ENCODE assay signal across 7 cellular contexts in the genomic region with DNA sequence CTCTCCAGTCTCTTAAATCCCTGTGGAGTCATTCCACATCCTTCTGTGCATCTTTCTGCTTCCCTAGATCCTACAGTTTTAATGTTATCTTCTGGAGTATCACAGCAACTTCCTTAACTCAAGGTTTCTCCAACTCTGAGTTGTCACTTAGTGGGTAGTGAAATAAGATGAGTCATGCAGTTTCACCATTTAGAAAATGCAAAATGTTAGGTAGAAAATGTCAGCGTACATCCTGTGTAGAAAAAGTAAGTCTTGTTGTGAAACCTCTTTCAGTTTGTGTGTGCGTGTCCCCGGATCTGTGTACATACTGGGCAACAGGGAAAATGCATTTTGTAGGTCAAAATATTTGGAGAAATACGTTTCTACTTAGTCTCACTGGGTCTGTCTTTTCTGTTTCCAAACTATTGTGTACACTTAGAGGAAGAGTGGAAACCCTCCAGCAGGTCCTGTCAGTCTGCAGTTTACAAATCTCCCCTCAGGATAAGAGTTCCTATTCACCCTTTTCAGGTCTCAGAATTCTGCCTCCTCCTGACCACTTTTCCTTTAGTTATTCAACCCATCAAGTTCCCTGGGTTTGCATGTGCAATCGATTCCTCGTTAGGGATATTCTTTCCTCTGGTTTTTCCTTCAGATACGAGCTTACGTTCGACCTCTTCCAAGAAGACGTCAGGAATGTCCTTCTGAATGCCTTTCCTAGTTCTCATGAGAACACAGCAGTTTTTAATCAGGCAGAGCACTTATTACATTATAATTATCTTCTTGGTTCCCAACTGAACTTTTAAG.
DNase-seq lines count a peak whose midpoint lies in the region; ATAC-seq, FAIRE-seq and TF ChIP-seq lines count a peak whose summit lies in the region.

No MANE protein-coding gene starts in this region.

- peak; percentile 84 for ATAC-seq in GM21786 (IDR thresholded peaks at IDR 0.05; ENCODE audit: unreplicated experiment)

- DNase-seq in GM12891 (ENCODE audit: insufficient read length, low spot score) (no peak), foreskin melanocyte (peak; percentile 92), pons (ENCODE audit: low spot score) (peak; percentile 77), NCI-H2029 treated with DMSO at 0.1 percent for 48 hours (lab: John Stamatoyannopoulos, UW) (no peak)
- no peak for DNase-seq in Jurkat, Clone E6-1 (ENCODE audit: low read depth, low spot score)

- TF ChIP-seq POLR2A in GM12891 (IDR thresholded peaks at IDR 0.05; ENCODE audit: low read depth, low read length): 0 out of 2 replicates have a peak, but pooled peaks have one; percentile 30

- TF ChIP-seq CTCF in WI38 (IDR thresholded peaks at IDR 0.05; ENCODE audit: low read depth, low read length): no peak

- peak overlapping the region; percentile 13 for H3K4me3 ChIP-seq in Jurkat, Clone E6-1 (ENCODE audit: low read length)
- H3K4me3 ChIP-seq in WI38 (ENCODE audit: low read depth, low read length): peak overlapping the region; percentile 64

- peak; percentile 80 for FAIRE-seq in GM12891 (lab: Jason Lieb, UNC)

TF ChIP-seq in GM12891, 5 proteins besides CTCF, POLR2A, EP300 and RAD21:
- peak; percentile 39; the same call in 1 of the 2 replicates for TF ChIP-seq TAF1 (IDR thresholded peaks at IDR 0.05; ENCODE audit: low read depth, low read length)
- no peak for TF ChIP-seq POU2F2 (IDR thresholded peaks at IDR 0.05; ENCODE audit: low read depth, low read length)
- peak; percentile 48; the same call in 1 of the 2 replicates for TF ChIP-seq POLR2AphosphoS5 (IDR thresholded peaks at IDR 0.05; ENCODE audit: low read depth, low read length)
- TF ChIP-seq SPI1 (IDR thresholded peaks at IDR 0.05; ENCODE audit: low read depth, low read length): no peak
- no peak for TF ChIP-seq PAX5 (IDR thresholded peaks at IDR 0.05; ENCODE audit: insufficient read depth, low read length, severe bottlenecking)

Comparison
In these comparisons a context has a peak if more than half of its experiments do, and no peak if none do; other contexts are left out.
1. DNase-seq: peak in foreskin melanocyte (single experiment) and pons (single experiment); none in GM12891 (single experiment), Jurkat, Clone E6-1 (single experiment) and NCI-H2029 treated with DMSO at 0.1 percent for 48 hours (single experiment).